ENCODE assay signal across 10 cellular contexts in the genomic region with DNA sequence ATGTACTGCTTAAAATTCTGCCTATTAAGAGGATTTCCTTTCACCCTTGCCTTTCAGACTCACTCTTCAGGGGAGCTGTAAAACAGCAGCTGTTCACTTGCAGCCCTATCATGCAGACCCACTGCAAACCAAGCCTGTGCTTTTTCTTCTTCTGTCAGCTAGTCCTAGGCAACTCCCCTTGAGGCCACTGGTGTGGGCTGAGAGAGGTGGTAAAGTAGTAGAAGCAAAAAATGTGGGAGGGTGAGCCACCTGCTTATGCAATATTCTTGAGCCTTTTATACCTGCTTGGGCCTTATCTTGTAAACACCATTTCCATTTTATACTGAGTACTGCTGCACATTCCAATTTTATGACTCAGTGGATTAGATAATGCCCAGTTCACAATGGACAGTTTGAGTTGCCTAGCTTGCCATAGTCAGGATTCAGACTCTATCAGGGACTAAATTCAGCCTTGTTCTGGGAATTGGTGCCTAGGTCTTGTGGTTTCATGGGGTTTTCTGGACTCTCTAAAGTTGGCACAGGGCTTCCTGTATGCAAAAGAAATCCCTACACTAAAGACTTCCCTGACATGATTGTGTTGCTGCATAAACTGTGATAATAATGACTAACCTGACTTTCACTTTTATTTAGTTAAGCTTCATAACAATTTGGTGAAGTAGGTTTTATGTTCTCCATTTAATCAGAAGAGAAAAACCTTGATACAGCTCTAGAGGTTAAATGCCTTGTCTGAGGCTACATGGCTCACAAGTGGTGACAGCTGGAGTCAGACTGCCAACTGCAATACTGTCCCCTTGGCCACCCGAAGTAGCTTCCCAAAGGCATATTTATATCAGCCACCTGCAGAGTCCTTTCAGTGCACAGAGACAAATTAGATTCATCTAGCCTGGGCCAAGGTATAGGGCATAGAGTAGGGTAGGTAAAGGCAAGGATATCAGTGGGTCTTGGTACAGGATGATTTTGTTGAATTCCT. TPM values are rescaled to one million over a fixed set of nuclear protein-coding genes. Genes with fewer than 3 reads are reported as not detected.
DNase-seq lines count a peak whose midpoint lies in the region; ATAC-seq and TF ChIP-seq lines count a peak whose summit lies in the region.
"Had no signal": no experiment of that assay in that cellular context is flagged by ENCODE, and none has a peak within 500 bp of the region (broad histone marks: within the 10 kb centered on the region; RNA-seq: fewer than 3 reads in every experiment).

No MANE protein-coding gene starts in this region.

- ATAC-seq in HG03108 (IDR thresholded peaks at IDR 0.05; ENCODE audit: unreplicated experiment) (no peak), GM19328 (IDR thresholded peaks at IDR 0.05; ENCODE audit: unreplicated experiment) (no peak)

- peaks cover 25% of the 10 kb centered on the region for H3K4me1 Mint-ChIP-seq in brain

- no peak for TF ChIP-seq CTCF in brain (conservative IDR thresholded peaks at IDR 0.05)

- peaks cover 7 to 18% (median 14%) of the 10 kb centered on the region in 5 experiments for H3K9me3 Mint-ChIP-seq in brain

- peaks cover 9% of the 10 kb centered on the region for H3K27me3 Mint-ChIP-seq in brain

- H3K36me3 Mint-ChIP-seq in brain: no peaks in the 10 kb centered on the region

- peak overlapping the region in 3 of 5 experiments; percentile 29 to 77 (median 75) for H3K27ac Mint-ChIP-seq in brain

- peak; percentile 38 for DNase-seq in DMS53 treated with DMSO at 0.1 percent for 48 hours (lab: John Stamatoyannopoulos, UW; ENCODE audit: unreplicated experiment)
- peak; percentile 76 for DNase-seq in LoVo (ENCODE audit: low spot score)
- DNase-seq in mucosa of gallbladder (ENCODE audit: low spot score): peak; percentile 30
- DNase-seq in NCI-H1694 treated with DMSO at 0.1 percent for 48 hours (lab: John Stamatoyannopoulos, UW): no peak
- no peak for DNase-seq in activated CD4-positive, alpha-beta T cell treated with anti-CD3 and anti-CD28 coated beads for 48 hours
- DNase-seq: NCI-H1105 treated with DMSO at 0.1 percent for 48 hours, sigmoid colon had no signal

- no peak overlapping the region for H3K4me3 Mint-ChIP-seq in brain

RNA-seq across cellular contexts. Expression of a gene that starts 47.4 kb away (rescaled TPM):
- 25.4 TPM for polyA plus RNA-seq in brain (ENCODE audit: insufficient read depth, low read depth, low replicate concordance)
- total RNA-seq in mucosa of gallbladder: 87.4 TPM

RNA-seq across cellular contexts. Expression of a gene that starts 56.4 kb away (rescaled TPM):
- polyA plus RNA-seq in brain (ENCODE audit: insufficient read depth, low read depth, low replicate concordance): 12.1 TPM
- 21.2 TPM for total RNA-seq in mucosa of gallbladder

Comparison
In these comparisons a context has a peak if more than half of its experiments do, and no peak if none do; other contexts are left out.
1. DNase-seq: peak in DMS53 treated with DMSO at 0.1 percent for 48 hours (single experiment), LoVo (single experiment) and mucosa of gallbladder (single experiment); none in NCI-H1694 treated with DMSO at 0.1 percent for 48 hours (single experiment) and activated CD4-positive, alpha-beta T cell treated with anti-CD3 and anti-CD28 coated beads for 48 hours (single experiment).